Comparison of ENCODE assay signal across 15 cellular contexts in genomic region chr4:42608551-42608950, GRCh38.
"Had no signal": no experiment of that assay in that cellular context is flagged by ENCODE, and none has a peak within 500 bp of the region (broad histone marks: within the 10 kb centered on the region; RNA-seq: fewer than 3 reads in every experiment).

No MANE protein-coding gene starts in this region.

- H3K4me1 ChIP-seq: ascending aorta, lower lobe of right lung had no signal

- H3K27ac Mint-ChIP-seq: mesothelial cell of epicardium, WTC11 had no signal

- H3K4me1 Mint-ChIP-seq: mesothelial cell of epicardium had no signal

- H3K9me3 ChIP-seq: ascending aorta, lower lobe of right lung, ovary, tibial nerve had no signal

- H3K4me3 Mint-ChIP-seq: immature natural killer cell, mesothelial cell of epicardium, neural crest cell, WTC11 had no signal

- DNase-seq: activated CD8-positive, alpha-beta memory T cell treated with anti-CD3 and anti-CD28 coated beads, Interleukin-2, amount 50 U/mL, for 48 hours; activated effector memory CD4-positive, alpha-beta T cell treated with anti-CD3 and anti-CD28 coated beads, Interleukin-2, amount 50 U/mL, for 16 hours; immature natural killer cell; left cardiac atrium; lower lobe of right lung; ovary; stimulated activated CD4-positive, alpha-beta T cell treated with anti-CD3 and anti-CD28 coated beads, Interleukin-4, amount 100 ng/mL, for 24 hours had no signal

- ATAC-seq: esophagus mucosa, left cardiac atrium, lower lobe of right lung, SK-N-SH treated with all-trans-retinoic acid at 6 μM for 48 hours, WTC11 had no signal

- H3K36me3 Mint-ChIP-seq: mesothelial cell of epicardium had no signal

- H3K27me3 ChIP-seq: ascending aorta, cardiac muscle cell, ovary, tibial nerve had no signal

- H3K27ac ChIP-seq: ascending aorta, cardiac muscle cell, lower lobe of right lung, ovary, tibial nerve had no signal

- H3K9me3 Mint-ChIP-seq: mesothelial cell of epicardium, neural crest cell, WTC11 had no signal

- H3K4me3 ChIP-seq: ascending aorta, cardiac muscle cell, lower lobe of right lung, ovary, tibial nerve had no signal

- H3K36me3 ChIP-seq: ascending aorta, cardiac muscle cell, ovary had no signal
